Comparison of ENCODE assay signal across 12 cellular contexts in the genomic region with DNA sequence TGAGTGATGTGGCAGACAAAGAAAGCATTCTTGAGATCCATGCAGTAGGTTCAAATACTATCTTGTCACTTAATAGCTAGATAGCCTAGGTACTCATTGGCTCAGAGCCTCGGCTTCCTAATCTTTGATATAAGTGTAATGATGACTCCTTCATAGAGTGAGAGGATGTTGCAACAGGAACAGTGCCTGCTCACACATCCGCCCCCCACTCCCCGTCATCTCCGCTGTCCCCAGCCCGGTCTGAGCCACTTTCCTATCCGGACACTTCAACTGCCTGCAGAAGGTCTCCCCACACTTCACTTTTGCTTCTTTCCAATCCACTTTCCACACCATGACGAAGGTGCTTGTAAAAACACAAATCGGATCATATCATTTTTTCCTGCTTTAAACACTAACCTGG.
"Had no signal": no experiment of that assay in that cellular context is flagged by ENCODE, and none has a peak within 500 bp of the region (broad histone marks: within the 10 kb centered on the region; RNA-seq: fewer than 3 reads in every experiment).

No MANE protein-coding gene starts in this region.

- H3K4me3 ChIP-seq: neural progenitor cell, ovary, right lobe of liver had no signal

- H3K9me3 ChIP-seq: ovary, right lobe of liver had no signal

- FAIRE-seq: colon, endothelial cell of umbilical vein had no signal

- H3K36me3 ChIP-seq: neural progenitor cell, ovary, right lobe of liver had no signal

- DNase-seq: effector CD4-positive, alpha-beta T cell; endodermal cell; erythroblast; foreskin keratinocyte; mammary epithelial cell; ovary; right lobe of liver; stimulated activated CD4-positive, alpha-beta T cell treated with anti-CD3 and anti-CD28 coated beads, Interleukin-4, amount 100 ng/mL, for 1 hour; trophoblast cell had no signal

- H3K27me3 ChIP-seq: neural progenitor cell, ovary, right lobe of liver had no signal

- H3K4me1 ChIP-seq: foreskin keratinocyte, right lobe of liver had no signal
